21 cellular contexts compared by ENCODE assay signal in the genomic region with DNA sequence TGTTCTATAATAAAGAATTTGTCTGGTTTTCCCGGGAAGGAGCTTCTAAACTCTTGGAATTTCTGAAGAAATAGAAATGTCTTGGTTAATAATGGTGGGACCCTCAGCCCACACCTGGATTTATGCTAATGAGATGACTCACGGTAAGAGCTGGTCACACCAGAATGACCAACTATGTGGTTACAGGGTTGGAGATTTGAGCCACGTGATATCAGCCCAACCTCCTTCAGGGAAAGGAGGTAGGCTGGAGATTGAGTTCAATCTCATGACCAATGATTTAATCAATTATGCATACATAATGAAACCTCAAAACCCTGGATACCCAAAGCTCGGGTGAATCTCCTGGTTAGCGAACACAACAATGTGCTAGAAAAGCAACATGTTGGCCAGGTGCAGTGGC. TPM values are rescaled to one million over a fixed set of nuclear protein-coding genes. Genes with fewer than 3 reads are reported as not detected.
A peak's percentile ranks its signal among the peaks of the same experiment; 100 is the strongest.
DNase-seq lines count a peak whose midpoint lies in the region; ATAC-seq and TF ChIP-seq lines count a peak whose summit lies in the region.
"Had no signal": no experiment of that assay in that cellular context is flagged by ENCODE, and none has a peak within 500 bp of the region (broad histone marks: within the 10 kb centered on the region; RNA-seq: fewer than 3 reads in every experiment).

No MANE protein-coding gene starts in this region.

- no peak overlapping the region for H3K27ac ChIP-seq in right atrium auricular region
- H3K27ac ChIP-seq: GM23248 had no signal

- no peak for ATAC-seq in GM19351 (IDR thresholded peaks at IDR 0.05; ENCODE audit: unreplicated experiment)
- ATAC-seq: SK-N-SH treated with all-trans-retinoic acid at 6 μM for 48 hours had no signal

- H3K36me3 ChIP-seq in kidney epithelial cell (ENCODE audit: control insufficient read depth, insufficient read depth, low read length) (no peaks in the 10 kb centered on the region), right atrium auricular region (no peaks in the 10 kb centered on the region)

- H3K4me3 ChIP-seq in kidney epithelial cell (ENCODE audit: low read depth, low read length) (no peak overlapping the region), right atrium auricular region (no peak overlapping the region)
- H3K4me3 ChIP-seq: GM23248 had no signal

- peaks cover 2% of the 10 kb centered on the region for H3K27me3 ChIP-seq in kidney epithelial cell (ENCODE audit: control insufficient read depth, insufficient read depth, low read length)
- H3K27me3 ChIP-seq in right atrium auricular region = no peaks in the 10 kb centered on the region

- DNase-seq in HK-2 (ENCODE audit: unreplicated experiment) (peak; percentile 43), astrocyte of the hippocampus (ENCODE audit: low read depth, low spot score) (peak; percentile 55), kidney epithelial cell (ENCODE audit: low read depth) (peak; percentile 90), renal cortical epithelial cell (ENCODE audit: low read depth) (peak; percentile 97), cortex of kidney (lab: John Stamatoyannopoulos, UW) (no peak), right atrium auricular region (ENCODE audit: low spot score) (no peak)
- DNase-seq: C1 segment of cervical spinal cord; CD8-positive, alpha-beta memory T cell; DMS79 treated with DMSO at 0.1 percent for 48 hours; GM23248; HCEC 1CT; KG1; NCI-H1417 treated with DMSO at 0.1 percent for 48 hours; NCI-H187 treated with DMSO at 0.1 percent for 48 hours; NCI-H345; NCI-H524 treated with DMSO at 0.1 percent for 48 hours; RPMI8226; SHP77 treated with DMSO at 0.1 percent for 48 hours had no signal

- H3K4me1 ChIP-seq in right atrium auricular region = peaks cover 0 to 8% of the 10 kb centered on the region in 2 donors

- no peaks in the 10 kb centered on the region for H3K9me3 ChIP-seq in right atrium auricular region

- TF ChIP-seq CTCF in kidney epithelial cell (IDR thresholded peaks at IDR 0.05; ENCODE audit: insufficient read depth, low read length, poor library complexity, severe bottlenecking) (no peak), right atrium auricular region (IDR thresholded peaks at IDR 0.05) (no peak)

RNA-seq across cellular contexts. Expression of gene CDKN1A, which starts 22.1 kb away (rescaled TPM):
- total RNA-seq in kidney epithelial cell (1,168 and 1,214 TPM in 2 replicates), renal cortical epithelial cell (343 and 516 TPM in 2 replicates), right atrium auricular region (100 to 1,000 TPM in 1 of 2 donors, 10 to 100 TPM in 1; 63.8 to 128 TPM)

RNA-seq across cellular contexts. Expression of gene RAB44, which starts 41.2 kb away (rescaled TPM):
- total RNA-seq in kidney epithelial cell (0.07 TPM in 1 of 2 replicates, not detected in the other), renal cortical epithelial cell (not detected in 2 replicates), right atrium auricular region (under 1 TPM in 1 of 2 donors, not detected in 1; 0.12 TPM)
- total RNA-seq: A673; CD8-positive, alpha-beta memory T cell; GM23248 had no signal

Comparison
In these comparisons a context has a peak if more than half of its experiments do, and no peak if none do; other contexts are left out.
1. DNase-seq: peak in HK-2 (single experiment), astrocyte of the hippocampus (single experiment), kidney epithelial cell (single experiment) and renal cortical epithelial cell (single experiment); none in cortex of kidney (single experiment) and right atrium auricular region (single experiment).